Comparison of ENCODE assay signal across 9 cellular contexts in the genomic region with DNA sequence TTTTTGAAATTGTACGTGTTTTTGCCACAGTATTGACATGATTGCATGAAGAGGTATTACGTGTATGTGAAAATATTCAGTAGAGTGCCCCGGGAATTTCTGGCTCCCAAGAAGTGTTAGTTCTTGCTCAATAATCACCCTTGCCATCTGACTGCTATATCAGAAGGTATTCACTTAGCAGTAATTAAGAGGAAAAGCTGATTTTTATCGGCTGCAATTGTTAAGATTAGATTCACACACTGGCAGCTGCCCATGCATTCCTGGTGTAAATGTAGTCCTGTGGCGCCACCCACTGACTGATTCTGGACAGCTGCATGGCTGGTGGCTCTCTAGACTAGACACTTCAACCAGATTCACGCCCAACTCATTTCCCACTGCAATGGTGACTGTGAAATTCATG.
DNase-seq lines count a peak whose midpoint lies in the region; ATAC-seq and TF ChIP-seq lines count a peak whose summit lies in the region.
"Had no signal": no experiment of that assay in that cellular context is flagged by ENCODE, and none has a peak within 500 bp of the region (broad histone marks: within the 10 kb centered on the region; RNA-seq: fewer than 3 reads in every experiment).

No MANE protein-coding gene starts in this region.

- H3K36me3 Mint-ChIP-seq in nephron progenitor cell (ENCODE audit: low read depth) = no peaks in the 10 kb centered on the region
- H3K36me3 Mint-ChIP-seq: activated naive CD4-positive, alpha-beta T cell treated with anti-CD3 and anti-CD28 coated beads, Interleukin-2, amount 50 U/mL, for 24 hours had no signal

- H3K4me3 Mint-ChIP-seq in nephron progenitor cell = no peak overlapping the region
- H3K4me3 Mint-ChIP-seq: activated naive CD4-positive, alpha-beta T cell treated with anti-CD3 and anti-CD28 coated beads, Interleukin-2, amount 50 U/mL, for 24 hours had no signal

- ATAC-seq in GM18498 (IDR thresholded peaks at IDR 0.05; ENCODE audit: unreplicated experiment) = no peak

- peak; percentile 9 for DNase-seq in stimulated activated CD4-positive, alpha-beta T cell treated with anti-CD3 and anti-CD28 coated beads, Interleukin-1b, Interleukin-23, amount 100 ng/mL, for 48 hours
- DNase-seq in stimulated activated CD4-positive, alpha-beta T cell treated with anti-CD3 and anti-CD28 coated beads, Interleukin-2, amount 100 ng/mL, for 48 hours = no peak
- DNase-seq in NCI-H524 (lab: John Stamatoyannopoulos, UW) (peak; percentile 90 to 99), cerebellar cortex (ENCODE audit: low spot score) (peak; percentile 14), nephron progenitor cell (peak; percentile 86), dermis blood vessel endothelial cell (no peak)
- no peak for DNase-seq in activated CD4-positive, CD25-positive, alpha-beta regulatory T cell treated with anti-CD3 and anti-CD28 coated beads, Interleukin-2, amount 50 U/mL, for 72 hours

- no peaks in the 10 kb centered on the region for H3K27me3 Mint-ChIP-seq in nephron progenitor cell (ENCODE audit: low read depth, poor library complexity)
- H3K27me3 Mint-ChIP-seq: activated naive CD4-positive, alpha-beta T cell treated with anti-CD3 and anti-CD28 coated beads, Interleukin-2, amount 50 U/mL, for 24 hours had no signal

- H3K9me3 Mint-ChIP-seq in nephron progenitor cell = no peaks in the 10 kb centered on the region

- peak; percentile 80 for TF ChIP-seq CTCF in nephron progenitor cell (IDR thresholded peaks at IDR 0.05)

- no peak overlapping the region for H3K27ac Mint-ChIP-seq in nephron progenitor cell
- H3K27ac Mint-ChIP-seq: activated naive CD4-positive, alpha-beta T cell treated with anti-CD3 and anti-CD28 coated beads, Interleukin-2, amount 50 U/mL, for 24 hours had no signal

- no peaks in the 10 kb centered on the region for H3K4me1 Mint-ChIP-seq in nephron progenitor cell
- H3K4me1 Mint-ChIP-seq: activated naive CD4-positive, alpha-beta T cell treated with anti-CD3 and anti-CD28 coated beads, Interleukin-2, amount 50 U/mL, for 24 hours had no signal

Comparison
In these comparisons a context has a peak if more than half of its experiments do, and no peak if none do; other contexts are left out.
1. DNase-seq: peak in stimulated activated CD4-positive, alpha-beta T cell treated with anti-CD3 and anti-CD28 coated beads, Interleukin-1b, Interleukin-23, amount 100 ng/mL, for 48 hours (single experiment), NCI-H524 (2 of 2), cerebellar cortex (single experiment) and nephron progenitor cell (single experiment); none in stimulated activated CD4-positive, alpha-beta T cell treated with anti-CD3 and anti-CD28 coated beads, Interleukin-2, amount 100 ng/mL, for 48 hours (0 of 2), dermis blood vessel endothelial cell (single experiment) and activated CD4-positive, CD25-positive, alpha-beta regulatory T cell treated with anti-CD3 and anti-CD28 coated beads, Interleukin-2, amount 50 U/mL, for 72 hours (single experiment).